In genomic region chr11:61972112-61972795, GRCh38 we compare ENCODE assay signal across 1 cellular context.
TF ChIP-seq lines count a peak whose summit lies in the region.

No MANE protein-coding gene starts in this region.

TF ChIP-seq in K562, 482 proteins besides CTCF, POLR2A, EP300 and RAD21 (continued from another document and continues in another):
- TF ChIP-seq ZHX1 (conservative IDR thresholded peaks at IDR 0.05; ENCODE audit: low read length) (no peak), MCM2 (IDR thresholded peaks at IDR 0.05; ENCODE audit: low read depth) (no peak), XRCC4 (IDR thresholded peaks at IDR 0.05; ENCODE audit: extremely low read depth, insufficient read depth, insufficient read length) (no peak), ZNF224 (CRISPR knock-in tag; IDR thresholded peaks at IDR 0.05) (no peak), NONO (IDR thresholded peaks at IDR 0.05; ENCODE audit: low read depth in 2 of 2, low read length in 1 of 2) (no peak), ZNF197 (CRISPR knock-in tag; IDR thresholded peaks at IDR 0.05; ENCODE audit: low read depth) (no peak), HMBOX1 (IDR thresholded peaks at IDR 0.05) (no peak), ELF1 (tag; IDR thresholded peaks at IDR 0.05) (peak; percentile 56), ZNF668 (CRISPR knock-in tag; IDR thresholded peaks at IDR 0.05) (no peak), SUPT5H (IDR thresholded peaks at IDR 0.05) (no peak), PRPF4 (IDR thresholded peaks at IDR 0.05; ENCODE audit: insufficient read depth, low read depth, low read length, poor library complexity, severe bottlenecking) (no peak), ZNF263 (CRISPR knock-in tag; IDR thresholded peaks at IDR 0.05; ENCODE audit: borderline replicate concordance) (no peak), RBM25 (IDR thresholded peaks at IDR 0.05; ENCODE audit: low read depth, low read length, severe bottlenecking) (no peak), THAP7 (CRISPR knock-in tag; IDR thresholded peaks at IDR 0.05) (no peak), MNT (conservative IDR thresholded peaks at IDR 0.05) (no peak), ZNF212 (CRISPR knock-in tag; IDR thresholded peaks at IDR 0.05) (no peak), EP400 (IDR thresholded peaks at IDR 0.05) (no peak), HDAC8 (tag; IDR thresholded peaks at IDR 0.05) (no peak; the same call in 1 of the 2 replicates), BRCA1 (IDR thresholded peaks at IDR 0.05) (no peak), BRCA1 (CRISPR knock-in tag; IDR thresholded peaks at IDR 0.05) (no peak), GTF2F1 (IDR thresholded peaks at IDR 0.05; ENCODE audit: low read depth, low read length) (no peak), RAD51 (IDR thresholded peaks at IDR 0.05; ENCODE audit: borderline replicate concordance, low read depth) (no peak), ATF3 (IDR thresholded peaks at IDR 0.05) (no peak), ATF3 (CRISPR knock-in tag; conservative IDR thresholded peaks at IDR 0.05) (no peak), NFIC (IDR thresholded peaks at IDR 0.05) (no peak), ZNF175 (CRISPR knock-in tag; IDR thresholded peaks at IDR 0.05; ENCODE audit: low read depth) (no peak; the same call in 1 of the 2 replicates), NUFIP1 (IDR thresholded peaks at IDR 0.05; ENCODE audit: partially characterized antibody) (no peak), MAZ (CRISPR knock-in tag; conservative IDR thresholded peaks at IDR 0.05 in 1 of 2, IDR thresholded peaks at IDR 0.05 in 1 of 2) (peak in 1 of 2 experiments; percentile 17; a peak in 1 of 4 replicates), ARID3A (IDR thresholded peaks at IDR 0.05; ENCODE audit: borderline replicate concordance, low read depth, low read length) (no peak), MAFG (tag; conservative IDR thresholded peaks at IDR 0.05) (no peak), ZNF277 (CRISPR knock-in tag; IDR thresholded peaks at IDR 0.05; ENCODE audit: borderline replicate concordance) (no peak), SMARCA5 (IDR thresholded peaks at IDR 0.05) (no peak), MLLT1 (IDR thresholded peaks at IDR 0.05) (no peak), ZNF217 (CRISPR knock-in tag; IDR thresholded peaks at IDR 0.05) (no peak), NFE2L1 (tag; IDR thresholded peaks at IDR 0.05; ENCODE audit: borderline replicate concordance, low read depth) (0 out of 2 replicates have a peak, but pooled peaks have one; percentile 20), CBFA2T2 (conservative IDR thresholded peaks at IDR 0.05) (no peak), PCBP1 (IDR thresholded peaks at IDR 0.05; ENCODE audit: low read depth, low read length, poor library complexity, severe bottlenecking) (no peak), BRF1 (IDR thresholded peaks at IDR 0.05; ENCODE audit: borderline replicate concordance, extremely low read depth, insufficient read length) (no peak), SLC30A9 (CRISPR knock-in tag; IDR thresholded peaks at IDR 0.05) (no peak), ZNF146 (CRISPR knock-in tag; IDR thresholded peaks at IDR 0.05; ENCODE audit: unreplicated experiment) (no peak), MLX (CRISPR knock-in tag; conservative IDR thresholded peaks at IDR 0.05) (no peak), MITF (IDR thresholded peaks at IDR 0.05) (no peak), FOXK1 (CRISPR knock-in tag; IDR thresholded peaks at IDR 0.05; ENCODE audit: borderline replicate concordance) (no peak), ZEB2 (IDR thresholded peaks at IDR 0.05) (no peak), ZNF639 (CRISPR knock-in tag; conservative IDR thresholded peaks at IDR 0.05 in 1 of 2, IDR thresholded peaks at IDR 0.05 in 1 of 2) (peak in 1 of 2 experiments; percentile 62; a peak in 1 of 4 replicates), GTF2A2 (tag; IDR thresholded peaks at IDR 0.05) (peak; percentile 68; the same call in 1 of the 2 replicates), ZNF79 (CRISPR knock-in tag; IDR thresholded peaks at IDR 0.05; ENCODE audit: low read depth) (no peak), TBL1XR1 (IDR thresholded peaks at IDR 0.05; ENCODE audit: low read length in 2 of 2) (no peak), SMAD3 (CRISPR knock-in tag; conservative IDR thresholded peaks at IDR 0.05) (0 out of 2 replicates have a peak, but pooled peaks have one; percentile 8)
